Comparison of ENCODE assay signal across 15 cellular contexts in the genomic region with DNA sequence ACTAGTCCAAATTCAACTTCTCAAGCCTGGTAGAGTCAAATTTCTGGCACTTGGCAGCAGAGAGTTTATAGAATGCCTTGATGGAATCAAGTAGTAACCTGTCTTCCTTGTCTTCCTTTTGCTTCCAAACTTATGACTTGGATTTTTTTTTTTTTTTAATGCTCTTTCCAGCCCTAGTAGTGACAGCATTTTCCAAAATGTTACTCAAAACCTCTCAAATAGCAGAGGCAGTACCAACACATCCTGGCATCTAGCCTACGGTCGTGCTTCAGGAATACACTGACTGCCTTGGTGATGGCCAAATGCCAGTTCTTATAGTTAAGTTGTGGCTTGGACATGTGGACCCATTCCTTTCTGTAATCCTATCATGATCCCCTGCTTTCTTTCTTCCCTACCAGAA. TPM values are rescaled to one million over a fixed set of nuclear protein-coding genes. Genes with fewer than 3 reads are reported as not detected.
A peak's percentile ranks its signal among the peaks of the same experiment; 100 is the strongest.
DNase-seq lines count a peak whose midpoint lies in the region; ATAC-seq, FAIRE-seq and TF ChIP-seq lines count a peak whose summit lies in the region.
"Had no signal": no experiment of that assay in that cellular context is flagged by ENCODE, and none has a peak within 500 bp of the region (broad histone marks: within the 10 kb centered on the region; RNA-seq: fewer than 3 reads in every experiment).

No MANE protein-coding gene starts in this region.

- peaks cover 74% of the 10 kb centered on the region for H3K4me1 ChIP-seq in A549
- H3K4me1 ChIP-seq in adrenal gland (replicated peaks in 1 of 2), result peaks cover 6 to 18% of the 10 kb centered on the region in 2 donors
- H3K4me1 ChIP-seq: upper lobe of right lung had no signal

- TF ChIP-seq CTCF in A549 (IDR thresholded peaks at IDR 0.05) (no peak), adrenal gland (IDR thresholded peaks at IDR 0.05) (no peak), foreskin fibroblast (IDR thresholded peaks at IDR 0.05; ENCODE audit: low read depth, low read length) (no peak), GM10266 (IDR thresholded peaks at IDR 0.05; ENCODE audit: control insufficient read depth, insufficient read depth, low read depth, missing control alignments) (no peak)

- ATAC-seq in A549 (no peak), GM19397 (IDR thresholded peaks at IDR 0.05; ENCODE audit: unreplicated experiment) (no peak), GM18498 (IDR thresholded peaks at IDR 0.05; ENCODE audit: unreplicated experiment) (no peak), GM19455 (IDR thresholded peaks at IDR 0.05; ENCODE audit: unreplicated experiment) (no peak)
- ATAC-seq: upper lobe of right lung had no signal

- TF ChIP-seq POLR2A in A549 (IDR thresholded peaks at IDR 0.05; ENCODE audit: low read length), result no peak
- no peak for TF ChIP-seq POLR2A in adrenal gland (IDR thresholded peaks at IDR 0.05)

- no peak for TF ChIP-seq EP300 in A549 (IDR thresholded peaks at IDR 0.05)

- intact Hi-C loops in adrenal gland (cut with DNase I), result no loop called here

- no peaks in the 10 kb centered on the region for H3K9me3 ChIP-seq in A549
- H3K9me3 ChIP-seq in adrenal gland (replicated peaks in 1 of 3), result no peaks in the 10 kb centered on the region
- H3K9me3 ChIP-seq: upper lobe of right lung had no signal

- H3K27ac ChIP-seq in A549 (no peak overlapping the region), adrenal gland (no peak overlapping the region)
- H3K27ac ChIP-seq: upper lobe of right lung had no signal

- CTCF ChIA-PET in A549 (lab: Yijun Ruan, JAX), result interaction anchor here (1.2 kb wide), 1 partner anchor 46 kb away, joined by 6 read pairs; the partner anchor contains the start of gene GALNT7

- H3K4me3 ChIP-seq in A549, result no peak overlapping the region
- H3K4me3 ChIP-seq in adrenal gland, result no peak overlapping the region
- no peak overlapping the region for H3K4me3 ChIP-seq in foreskin fibroblast (ENCODE audit: low read depth in 1 of 2, low read length in 2 of 2)
- H3K4me3 ChIP-seq: upper lobe of right lung had no signal

- 83% methylated on average over 2 of the region's 2 CpGs for WGBS in A549 (ENCODE audit: missing lambda C conversion rate)
- 43 to 73% (median 56%) methylated on average over 2 of the region's 2 CpGs for WGBS in adrenal gland, 4 donors

- DNase-seq in A549 (ENCODE audit: low read depth in 1 of 2, low spot score in 1 of 2) (no peak), HT1080 (ENCODE audit: low read depth) (peak; percentile 50), adrenal gland (peak in 4 of 7 donors; percentile 28 to 37 (median 34)), foreskin fibroblast (peak; percentile 29 to 62), GM10266 (ENCODE audit: extremely low spot score) (no peak)
- DNase-seq: activated naive CD8-positive, alpha-beta T cell treated with anti-CD3 and anti-CD28 coated beads for 36 hours; dermis blood vessel endothelial cell; DMS53; H9; NCI-H2081 treated with DMSO at 0.1 percent for 48 hours; nephron progenitor cell; upper lobe of right lung had no signal

- no peaks in the 10 kb centered on the region for H3K27me3 ChIP-seq in adrenal gland
- H3K27me3 ChIP-seq: upper lobe of right lung had no signal

- FAIRE-seq in A549 (lab: Jason Lieb, UNC), result no peak

- TF ChIP-seq RAD21 in A549 (conservative IDR thresholded peaks at IDR 0.05 in 1 of 2, IDR thresholded peaks at IDR 0.05 in 1 of 2), result no peak

- H3K36me3 ChIP-seq in adrenal gland (replicated peaks in 1 of 2), result no peaks in the 10 kb centered on the region
- H3K36me3 ChIP-seq: upper lobe of right lung had no signal

- POLR2A ChIA-PET in A549 (lab: Yijun Ruan, JAX), result no interaction called here

- H3K4me2 ChIP-seq in A549, result 0 out of 3 replicates have a peak overlapping the region, but pooled peaks have one; percentile 12

TF ChIP-seq in A549, 52 proteins besides CTCF, POLR2A, EP300 and RAD21:
- no peak for TF ChIP-seq CBX2 (IDR thresholded peaks at IDR 0.05; ENCODE audit: borderline replicate concordance, low read depth)
- no peak for TF ChIP-seq CHD4 (IDR thresholded peaks at IDR 0.05; ENCODE audit: borderline replicate concordance)

RNA-seq across cellular contexts. Expression of gene GALNT7, which starts 46.0 kb away (rescaled TPM):
- polyA plus RNA-seq in A549 (2011; rRNA removed) (57.1 and 63.6 TPM in 2 replicates), A549 (2017; fragmentation: RNase III; extraction: RNeasy Plus Mini Kit Qiagen cat#74134 plus additional on column Dnase treatment) (28.2 to 30.9 TPM (median 28.8 TPM) in 3 replicates), adrenal gland (10 to 100 TPM in 1 of 3 donors, 1 to 10 TPM in 2; 7.8 to 10.2 (median 8.7) TPM)
- polyA plus RNA-seq in A549 (2012; cell fraction: cytosol; rRNA removed), result 8.1 and 8.2 TPM in 2 replicates
- polyA plus RNA-seq in A549 (2012; cell fraction: nucleus; rRNA removed), result 7.7 and 9.7 TPM in 2 replicates
- 35.5 and 37.1 TPM in 2 replicates for polyA minus RNA-seq in A549 (2011; rRNA and poly(A)+ RNA removed)
- total RNA-seq in HT1080 (2014; rRNA removed; shearing (Covaris generic)), result 42.2 and 59.6 TPM in 2 replicates
- polyA plus RNA-seq in HT1080 (2015; cell fraction: cytosol; rRNA removed), result 57.0 and 70.8 TPM in 2 replicates
- polyA plus RNA-seq in HT1080 (2015; cell fraction: nucleus; rRNA removed), result 158 and 168 TPM in 2 replicates
- total RNA-seq in adrenal gland, result 10 to 100 TPM in 5 of 8 donors, 1 to 10 TPM in 3; 4.4 to 17.4 (median 10.5) TPM

Comparison
In these comparisons a context has a peak if more than half of its experiments do, and no peak if none do; other contexts are left out.
1. DNase-seq: peak in HT1080 (single experiment), adrenal gland (4 of 7) and foreskin fibroblast (2 of 2); none in A549 (0 of 2) and GM10266 (single experiment).